9 cellular contexts compared by ENCODE assay signal in the genomic region with DNA sequence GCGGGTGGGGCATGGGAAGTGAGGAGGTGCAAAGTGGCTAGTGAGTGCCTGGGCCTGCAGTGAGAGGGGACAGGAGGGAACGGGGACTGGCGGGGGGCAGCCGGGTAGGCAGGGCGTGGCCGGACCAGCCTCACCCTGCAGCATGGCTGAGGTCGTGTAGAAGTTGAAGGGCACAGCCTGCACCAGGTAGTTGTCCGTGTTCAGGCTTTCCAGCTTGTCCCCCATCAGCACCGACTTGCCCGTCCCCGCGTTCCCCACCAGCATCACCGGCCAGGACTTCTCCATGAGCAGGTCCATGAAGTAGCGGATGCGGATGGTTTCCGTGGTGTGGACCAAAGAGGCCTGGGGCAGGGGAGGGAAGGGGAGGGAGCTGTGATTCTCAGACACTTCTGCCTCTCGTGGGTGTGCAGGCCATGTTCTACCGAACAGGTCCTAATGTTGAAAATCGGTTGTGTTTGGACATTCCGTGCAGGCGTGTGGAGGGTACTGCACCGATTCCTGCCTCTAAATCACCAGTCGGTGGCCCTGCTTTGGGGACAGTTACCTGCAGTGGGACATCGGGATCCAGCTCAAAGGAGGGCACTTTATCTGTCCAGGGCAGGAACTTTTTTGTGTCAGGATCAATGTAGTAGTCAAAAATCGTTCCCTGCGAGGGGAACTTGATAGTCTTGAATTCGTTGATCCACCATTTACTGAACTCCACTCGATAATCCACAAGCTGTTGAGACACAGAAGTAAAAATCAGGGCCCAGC.
A peak's percentile ranks its signal among the peaks of the same experiment; 100 is the strongest.
DNase-seq lines count a peak whose midpoint lies in the region; ATAC-seq and TF ChIP-seq lines count a peak whose summit lies in the region.
"Had no signal": no experiment of that assay in that cellular context is flagged by ENCODE, and none has a peak within 500 bp of the region (broad histone marks: within the 10 kb centered on the region; RNA-seq: fewer than 3 reads in every experiment).

No MANE protein-coding gene starts in this region.

- H3K9ac ChIP-seq in H9 (ENCODE audit: extremely low read depth, insufficient read length, low read length) (no peak overlapping the region), mesendoderm (ENCODE audit: low read length) (peak overlapping the region; percentile 63)

- no peak for ATAC-seq in CD4-positive, alpha-beta T cell (ENCODE audit: poor library complexity)

- H3K79me2 ChIP-seq in H9 (ENCODE audit: insufficient read depth, low read length) = no peaks in the 10 kb centered on the region
- H3K79me2 ChIP-seq in mesendoderm (ENCODE audit: control insufficient read depth, insufficient read depth, low read length) = no peaks in the 10 kb centered on the region

- no peaks in the 10 kb centered on the region for H3K9me3 ChIP-seq in CD4-positive, alpha-beta T cell (ENCODE audit: control insufficient read depth, low read length)
- H3K9me3 ChIP-seq in H9 (ENCODE audit: control insufficient read depth, low read depth, low read length) = no peaks in the 10 kb centered on the region

- H3K79me1 ChIP-seq in H9 (ENCODE audit: insufficient read depth, low read depth, low read length, poor library complexity, severe bottlenecking) = no peaks in the 10 kb centered on the region
- H3K79me1 ChIP-seq in mesendoderm (ENCODE audit: low read length) = no peaks in the 10 kb centered on the region

- H2AK5ac ChIP-seq in H9 (ENCODE audit: insufficient read length, low read length) (no peak overlapping the region), mesendoderm (ENCODE audit: low read length) (no peak overlapping the region)

- TF ChIP-seq CTCF in CD4-positive, alpha-beta T cell (IDR thresholded peaks at IDR 0.05) = no peak
- no peak for TF ChIP-seq CTCF in H9 (conservative IDR thresholded peaks at IDR 0.05)

- H2BK120ac ChIP-seq in H9 (ENCODE audit: low read depth, low read length, poor library complexity, severe bottlenecking) (no peak overlapping the region), mesendoderm (ENCODE audit: low read depth, low read length) (no peak overlapping the region)

- H2BK5ac ChIP-seq in H9 (ENCODE audit: insufficient read length, low read length) (no peak overlapping the region), mesendoderm (ENCODE audit: low read length) (no peak overlapping the region)

- no peak overlapping the region for H3K56ac ChIP-seq in H9 (ENCODE audit: insufficient read length, low read depth, low read length)
- H3K56ac ChIP-seq in mesendoderm (ENCODE audit: low read length) = peak overlapping the region; percentile 87

- H2BK20ac ChIP-seq in H9 (ENCODE audit: low read depth, low read length, poor library complexity, severe bottlenecking) = no peak overlapping the region

- intact Hi-C loops in CD4-positive, alpha-beta T cell (cut with DNase I, micrococcal nuclease) = no loop called here
- intact Hi-C loops in activated T-helper 2 cell treated with anti-CD3 and anti-CD28 coated beads, Interferon-gamma antibody, Interleukin-2, Interleukin-4, amounts not matched to agents 10 μg/mL and 5 μg/mL and 100 μg/mL, durations not matched to agents 14 hours and 24 hours and 36 hours (cut with micrococcal nuclease) = no loop called here

- DNase-seq in CD4-positive, alpha-beta T cell = no peak
- DNase-seq in H9 (peak; percentile 68), mesendoderm (peak; percentile 25), NCI-H2196 (lab: John Stamatoyannopoulos, UW; ENCODE audit: unreplicated experiment) (no peak), EL (no peak)
- no peak for DNase-seq in activated T-helper 2 cell treated with anti-CD3 and anti-CD28 coated beads, Interferon-gamma antibody, Interleukin-2, Interleukin-4, amounts not matched to agents 10 μg/mL and 5 μg/mL and 100 μg/mL, durations not matched to agents 14 hours and 24 hours and 36 hours (ENCODE audit: low spot score)
- DNase-seq in NK-92 treated with Interleukin-12 subunit alpha and Interleukin-12 subunit beta, amount 100 ng/mL, for 24 hours (lab: John Stamatoyannopoulos, UW) = no peak

- POLR2A ChIA-PET in CD4-positive, alpha-beta T cell (lab: Charles Lee) = no interaction called here

- H3K27me3 Mint-ChIP-seq in CD4-positive, alpha-beta T cell = peaks cover 11% of the 10 kb centered on the region
- peaks cover 5% of the 10 kb centered on the region for H3K27me3 Mint-ChIP-seq in H9 (ENCODE audit: low read depth)
- peaks cover 2% of the 10 kb centered on the region for H3K27me3 Mint-ChIP-seq in activated T-helper 2 cell treated with anti-CD3 and anti-CD28 coated beads, Interferon-gamma antibody, Interleukin-2, Interleukin-4, amounts not matched to agents 10 μg/mL and 5 μg/mL and 100 μg/mL, durations not matched to agents 14 hours and 24 hours and 36 hours (ENCODE audit: low read depth)

- H3K18ac ChIP-seq in H9 (ENCODE audit: insufficient read length, low read depth, low read length) (no peak overlapping the region), mesendoderm (ENCODE audit: low read length) (no peak overlapping the region)

- H3K4me3 Mint-ChIP-seq in CD4-positive, alpha-beta T cell = peak overlapping the region; percentile 25
- H3K4me3 Mint-ChIP-seq in H9 = peak overlapping the region; percentile 72 to 85
- H3K4me3 Mint-ChIP-seq in activated T-helper 2 cell treated with anti-CD3 and anti-CD28 coated beads, Interferon-gamma antibody, Interleukin-2, Interleukin-4, amounts not matched to agents 10 μg/mL and 5 μg/mL and 100 μg/mL, durations not matched to agents 14 hours and 24 hours and 36 hours (ENCODE audit: low read depth) = peak overlapping the region; percentile 32

- H2BK15ac ChIP-seq in H9 (ENCODE audit: low read depth, low read length) (no peak overlapping the region), mesendoderm (replicated peaks; ENCODE audit: low read depth) (no peak overlapping the region)

- H3T11ph ChIP-seq in H9 (ENCODE audit: low read length) = no peak overlapping the region

- no peaks in the 10 kb centered on the region for H3K9me3 Mint-ChIP-seq in CD4-positive, alpha-beta T cell
- H3K9me3 Mint-ChIP-seq in H9 = no peaks in the 10 kb centered on the region
- no peaks in the 10 kb centered on the region for H3K9me3 Mint-ChIP-seq in activated T-helper 2 cell treated with anti-CD3 and anti-CD28 coated beads, Interferon-gamma antibody, Interleukin-2, Interleukin-4, amounts not matched to agents 10 μg/mL and 5 μg/mL and 100 μg/mL, durations not matched to agents 14 hours and 24 hours and 36 hours

- H3K27ac ChIP-seq in CD4-positive, alpha-beta T cell (ENCODE audit: low read depth, low read length) = no peak overlapping the region
- H3K27ac ChIP-seq in H9 (ENCODE audit: insufficient read length, low read depth, low read length) = no peak overlapping the region
- H3K27ac ChIP-seq in mesendoderm (ENCODE audit: low read depth, low read length) = no peak overlapping the region
- H3K27ac ChIP-seq: epithelial cell of prostate had no signal

- H3K14ac ChIP-seq in H9 (ENCODE audit: insufficient read depth, low read length) = no peak overlapping the region; the same call in 1 of the 2 replicates

- H4K91ac ChIP-seq in H9 (ENCODE audit: insufficient read length, low read depth, low read length) = no peak overlapping the region

- H4K5ac ChIP-seq in H9 (ENCODE audit: insufficient read length, low read depth, low read length) (no peak overlapping the region), mesendoderm (ENCODE audit: low read length) (no peak overlapping the region)

- H4K8ac ChIP-seq in H9 (replicated peaks; ENCODE audit: insufficient read length, low read depth, low read length) = no peak overlapping the region
- no peak overlapping the region for H4K8ac ChIP-seq in mesendoderm (ENCODE audit: low read depth, low read length)

- H3K23ac ChIP-seq in H9 (ENCODE audit: insufficient read length, low read depth, low read length) (no peak overlapping the region), mesendoderm (ENCODE audit: low read length) (no peak overlapping the region)

- H3K36me3 Mint-ChIP-seq in CD4-positive, alpha-beta T cell (ENCODE audit: low read depth) = no peaks in the 10 kb centered on the region
- H3K36me3 Mint-ChIP-seq in H9 (ENCODE audit: insufficient read depth in 1 of 3, low read depth in 3 of 3) = peaks cover 0 to 4% (median 0%) of the 10 kb centered on the region in 3 experiments; a peak in 4 of 7 replicates
- H3K36me3 Mint-ChIP-seq in activated T-helper 2 cell treated with anti-CD3 and anti-CD28 coated beads, Interferon-gamma antibody, Interleukin-2, Interleukin-4, amounts not matched to agents 10 μg/mL and 5 μg/mL and 100 μg/mL, durations not matched to agents 14 hours and 24 hours and 36 hours (ENCODE audit: low read depth) = no peaks in the 10 kb centered on the region
- H3K36me3 Mint-ChIP-seq: CD14-positive monocyte had no signal

- no peaks in the 10 kb centered on the region for H3K4me1 ChIP-seq in H9 (ENCODE audit: insufficient read depth, low read length)
- peaks cover 6% of the 10 kb centered on the region for H3K4me1 ChIP-seq in mesendoderm (ENCODE audit: control insufficient read depth, low read depth, low read length)

- H3K4me3 ChIP-seq in mesendoderm (ENCODE audit: low read length) = peak overlapping the region; percentile 84

- H3K27me3 ChIP-seq in CD4-positive, alpha-beta T cell (ENCODE audit: control insufficient read depth, insufficient read depth, low read length) = no peaks in the 10 kb centered on the region
- H3K27me3 ChIP-seq in H9 (ENCODE audit: insufficient read depth, low read length) = no peaks in the 10 kb centered on the region
- H3K27me3 ChIP-seq in mesendoderm (ENCODE audit: insufficient read depth, low read length, poor library complexity) = no peaks in the 10 kb centered on the region

- H3K27ac Mint-ChIP-seq in CD4-positive, alpha-beta T cell = no peak overlapping the region
- no peak overlapping the region for H3K27ac Mint-ChIP-seq in H9
- no peak overlapping the region for H3K27ac Mint-ChIP-seq in activated T-helper 2 cell treated with anti-CD3 and anti-CD28 coated beads, Interferon-gamma antibody, Interleukin-2, Interleukin-4, amounts not matched to agents 10 μg/mL and 5 μg/mL and 100 μg/mL, durations not matched to agents 14 hours and 24 hours and 36 hours

- H2BK12ac ChIP-seq in H9 (ENCODE audit: insufficient read length, low read depth, low read length) = no peak overlapping the region

- H3K4me2 ChIP-seq in H9 (ENCODE audit: insufficient read depth, insufficient read length, low read length) (peak overlapping the region; percentile 75), mesendoderm (ENCODE audit: low read length) (peak overlapping the region; percentile 70)

- no peaks in the 10 kb centered on the region for H3K36me3 ChIP-seq in mesendoderm (ENCODE audit: control insufficient read depth, insufficient read depth, low read length)

- peaks cover 13% of the 10 kb centered on the region for H3K4me1 Mint-ChIP-seq in CD4-positive, alpha-beta T cell (ENCODE audit: low read depth)
- H3K4me1 Mint-ChIP-seq in H9 = peaks cover 5 to 11% of the 10 kb centered on the region in 2 experiments; a peak in 3 of 4 replicates
- H3K4me1 Mint-ChIP-seq in activated T-helper 2 cell treated with anti-CD3 and anti-CD28 coated beads, Interferon-gamma antibody, Interleukin-2, Interleukin-4, amounts not matched to agents 10 μg/mL and 5 μg/mL and 100 μg/mL, durations not matched to agents 14 hours and 24 hours and 36 hours (ENCODE audit: low read depth) = peaks cover 4% of the 10 kb centered on the region

- H4K20me1 ChIP-seq in H9 (ENCODE audit: control insufficient read depth, insufficient read depth, insufficient read length) = no peaks in the 10 kb centered on the region

- CTCF ChIA-PET in CD4-positive, alpha-beta T cell (lab: Charles Lee) = no interaction called here

- H2AFZ ChIP-seq in H9 (ENCODE audit: low read length) = no peak overlapping the region

- no CpG with 5 or more reads among the region's 28 CpGs for WGBS in H9 (ENCODE audit: extremely low coverage, insufficient read length, low lambda C conversion rate)
- no CpG with 5 or more reads among the region's 28 CpGs for WGBS in mesendoderm (ENCODE audit: extremely low coverage, insufficient coverage, low lambda C conversion rate)

- H3K23me2 ChIP-seq in H9 (ENCODE audit: insufficient read length, low read depth, low read length, poor library complexity, severe bottlenecking) = peaks cover 10% of the 10 kb centered on the region

- H3K4ac ChIP-seq in H9 (ENCODE audit: low read depth, low read length) (no peak overlapping the region), mesendoderm (ENCODE audit: low read depth, low read length) (no peak overlapping the region)

Comparison
In these comparisons a context has a peak if more than half of its experiments do, and no peak if none do; other contexts are left out.
1. DNase-seq: peak in H9 (single experiment) and mesendoderm (single experiment); none in CD4-positive, alpha-beta T cell (0 of 10), activated T-helper 2 cell treated with anti-CD3 and anti-CD28 coated beads, Interferon-gamma antibody, Interleukin-2, Interleukin-4, amounts not matched to agents 10 μg/mL and 5 μg/mL and 100 μg/mL, durations not matched to agents 14 hours and 24 hours and 36 hours (single experiment), NCI-H2196 (single experiment), NK-92 treated with Interleukin-12 subunit alpha and Interleukin-12 subunit beta, amount 100 ng/mL, for 24 hours (single experiment) and EL (single experiment).
2. H3K4me3 Mint-ChIP-seq: peak in every context shown above with its lines; median percentile 78 in H9; 32 in activated T-helper 2 cell treated with anti-CD3 and anti-CD28 coated beads, Interferon-gamma antibody, Interleukin-2, Interleukin-4, amounts not matched to agents 10 μg/mL and 5 μg/mL and 100 μg/mL, durations not matched to agents 14 hours and 24 hours and 36 hours; 25 in CD4-positive, alpha-beta T cell.